In genomic region chr3:71652786-71653419, GRCh38 we compare ENCODE assay signal across 8 cellular contexts.
DNase-seq lines count a peak whose midpoint lies in the region; ATAC-seq and TF ChIP-seq lines count a peak whose summit lies in the region.

No MANE protein-coding gene starts in this region.

- H3K27ac ChIP-seq in cardiac muscle cell = no peak overlapping the region

- CTCF ChIA-PET in activated naive CD4-positive, alpha-beta T cell treated with anti-CD3 and anti-CD28 coated beads, Interleukin-2, amount 10 ng/mL, durations not matched to agents 7 days and 5 days (lab: Charles Lee) = interaction anchor here (1.1 kb wide), 1 partner anchor 1532 kb away, joined by 3 read pairs; no protein-coding TSS in a partner anchor

- H3K4me3 Mint-ChIP-seq in CD14-positive monocyte = peak overlapping the region in 1 of 2 donors; percentile 64
- no peak overlapping the region for H3K4me3 Mint-ChIP-seq in activated naive CD4-positive, alpha-beta T cell treated with anti-CD3 and anti-CD28 coated beads, Interleukin-2, amount 10 ng/mL, durations not matched to agents 7 days and 5 days

- no peak overlapping the region for H3K27ac Mint-ChIP-seq in CD14-positive monocyte
- no peak overlapping the region for H3K27ac Mint-ChIP-seq in activated naive CD4-positive, alpha-beta T cell treated with anti-CD3 and anti-CD28 coated beads, Interleukin-2, amount 10 ng/mL, durations not matched to agents 7 days and 5 days

- H3K36me3 Mint-ChIP-seq in CD14-positive monocyte = no peaks in the 10 kb centered on the region
- H3K36me3 Mint-ChIP-seq in activated naive CD4-positive, alpha-beta T cell treated with anti-CD3 and anti-CD28 coated beads, Interleukin-2, amount 10 ng/mL, durations not matched to agents 7 days and 5 days = no peaks in the 10 kb centered on the region

- ATAC-seq in GM19328 (IDR thresholded peaks at IDR 0.05; ENCODE audit: unreplicated experiment) = peak; percentile 62
- no peak for ATAC-seq in GM21825 (IDR thresholded peaks at IDR 0.05; ENCODE audit: unreplicated experiment)
- no peak for ATAC-seq in GM19351 (IDR thresholded peaks at IDR 0.05; ENCODE audit: unreplicated experiment)

- H3K4me1 Mint-ChIP-seq in CD14-positive monocyte = peaks cover 24% of the 10 kb centered on the region
- H3K4me1 Mint-ChIP-seq in activated naive CD4-positive, alpha-beta T cell treated with anti-CD3 and anti-CD28 coated beads, Interleukin-2, amount 10 ng/mL, durations not matched to agents 7 days and 5 days = peaks cover 2% of the 10 kb centered on the region

- no peaks in the 10 kb centered on the region for H3K9me3 ChIP-seq in cardiac muscle cell (ENCODE audit: low read depth)

- no peaks in the 10 kb centered on the region for H3K36me3 ChIP-seq in cardiac muscle cell

- H3K4me3 ChIP-seq in cardiac muscle cell = no peak overlapping the region

- no peaks in the 10 kb centered on the region for H3K4me1 ChIP-seq in cardiac muscle cell (ENCODE audit: low read depth)

- TF ChIP-seq CTCF in CD14-positive monocyte (IDR thresholded peaks at IDR 0.05) (peak; percentile 72), cardiac muscle cell (IDR thresholded peaks at IDR 0.05; ENCODE audit: low read depth, low read length) (peak; percentile 50)

- H3K27me3 ChIP-seq in cardiac muscle cell = no peaks in the 10 kb centered on the region

- intact Hi-C loops in CD14-positive monocyte (cut with micrococcal nuclease) = loop anchor here (5.0 to 10.0 kb wide), 2 partner anchors 1101 to 1108 kb away; no protein-coding TSS in a partner anchor

- DNase-seq in CD14-positive monocyte (ENCODE audit: low spot score) (no peak), NCI-H226 (peak; percentile 34), cardiac muscle cell (ENCODE audit: low read depth in 1 of 2, low spot score in 1 of 2) (peak; percentile 50 to 79), renal cortical epithelial cell (ENCODE audit: low read depth) (peak; percentile 44)
- DNase-seq in activated naive CD4-positive, alpha-beta T cell treated with anti-CD3 and anti-CD28 coated beads, Interleukin-2, amount 10 ng/mL, durations not matched to agents 7 days and 5 days = peak; percentile 24

- H3K9me3 Mint-ChIP-seq in CD14-positive monocyte = peaks cover 0 to 2% (median 0%) of the 10 kb centered on the region in 7 donors
- H3K9me3 Mint-ChIP-seq in activated naive CD4-positive, alpha-beta T cell treated with anti-CD3 and anti-CD28 coated beads, Interleukin-2, amount 10 ng/mL, durations not matched to agents 7 days and 5 days = no peaks in the 10 kb centered on the region

- peaks cover 0 to 3% (median 2%) of the 10 kb centered on the region in 3 donors for H3K27me3 Mint-ChIP-seq in CD14-positive monocyte (ENCODE audit: low read depth in 3 of 3)
- H3K27me3 Mint-ChIP-seq in activated naive CD4-positive, alpha-beta T cell treated with anti-CD3 and anti-CD28 coated beads, Interleukin-2, amount 10 ng/mL, durations not matched to agents 7 days and 5 days = no peaks in the 10 kb centered on the region
